9 cellular contexts compared by ENCODE assay signal in the genomic region with DNA sequence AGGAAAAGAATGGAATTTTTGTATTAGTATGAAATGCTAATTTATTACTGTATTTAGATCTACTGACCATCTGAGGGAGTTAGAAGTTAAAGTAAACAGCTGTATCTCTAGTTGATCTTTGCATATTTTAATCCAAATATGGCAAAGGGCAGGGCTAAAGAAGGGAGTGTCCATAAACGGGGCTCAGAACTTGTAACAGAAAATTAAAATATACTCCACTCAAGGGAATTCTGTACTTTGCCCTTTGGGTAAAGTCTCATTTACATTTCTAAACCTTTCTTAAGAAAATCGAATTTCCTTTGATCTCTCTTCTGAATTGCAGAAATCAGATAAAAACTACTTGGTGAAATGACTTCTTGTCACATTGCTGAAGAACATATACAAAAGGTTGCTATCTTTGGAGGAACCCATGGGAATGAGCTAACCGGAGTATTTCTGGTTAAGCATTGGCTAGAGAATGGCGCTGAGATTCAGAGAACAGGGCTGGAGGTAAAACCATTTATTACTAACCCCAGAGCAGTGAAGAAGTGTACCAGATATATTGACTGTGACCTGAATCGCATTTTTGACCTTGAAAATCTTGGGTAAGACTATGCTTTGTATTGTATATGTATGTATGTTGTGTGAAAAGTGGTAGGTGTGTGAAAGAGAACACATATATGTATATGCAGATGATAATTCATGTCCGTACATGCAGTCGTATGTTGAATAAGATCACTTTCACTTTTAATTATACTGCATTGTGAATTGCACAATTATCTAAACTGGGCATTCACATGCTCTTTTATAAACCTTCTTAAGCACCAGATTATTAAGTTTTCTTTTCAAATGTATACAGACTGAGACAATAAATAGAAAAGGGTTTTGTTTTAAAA. TPM values are rescaled to one million over a fixed set of nuclear protein-coding genes. Genes with fewer than 3 reads are reported as not detected.
A peak's percentile ranks its signal among the peaks of the same experiment; 100 is the strongest.
DNase-seq lines count a peak whose midpoint lies in the region; ATAC-seq and TF ChIP-seq lines count a peak whose summit lies in the region.
"Had no signal": no experiment of that assay in that cellular context is flagged by ENCODE, and none has a peak within 500 bp of the region (broad histone marks: within the 10 kb centered on the region; RNA-seq: fewer than 3 reads in every experiment).

ASPA (plus strand) TSS at position 186 of the 875 bp plus-strand sequence; CDS start at position 349, 163 bp downstream.

- H3K36me3 ChIP-seq in Caco-2 (ENCODE audit: control insufficient read depth, insufficient read depth, low read length) (no peaks in the 10 kb centered on the region), heart left ventricle (no peaks in the 10 kb centered on the region)

- DNase-seq in Caco-2 = no peak
- no peak for DNase-seq in activated CD8-positive, alpha-beta T cell treated with anti-CD3 and anti-CD28 coated beads for 36 hours
- DNase-seq in heart left ventricle = no peak
- DNase-seq in renal cortical epithelial cell (ENCODE audit: low read depth) = peak; percentile 29
- DNase-seq in activated CD4-positive, alpha-beta T cell treated with anti-CD3 and anti-CD28 coated beads, Interleukin-2, amount 50 U/mL, for 1 hour = no peak
- no peak for DNase-seq in H9

- H3K27ac ChIP-seq in heart left ventricle (peak within 1 kb of the TSS in 4 of 12 donors; percentile 3 to 38 (median 19)), H9 (ENCODE audit: insufficient read length, low read depth, low read length) (no peak within 1 kb of the TSS)

- no peak within 1 kb of the TSS for H4K8ac ChIP-seq in H9 (replicated peaks; ENCODE audit: insufficient read length, low read depth, low read length)

- H3K14ac ChIP-seq in H9 (ENCODE audit: insufficient read depth, low read length) = no peak within 1 kb of the TSS

- no peak within 1 kb of the TSS for H4K91ac ChIP-seq in H9 (ENCODE audit: insufficient read length, low read depth, low read length)

- no peak within 1 kb of the TSS for H3T11ph ChIP-seq in H9 (ENCODE audit: low read length)

- no peaks in the 10 kb centered on the region for H3K9me3 Mint-ChIP-seq in Caco-2 (ENCODE audit: unreplicated experiment)
- no peaks in the 10 kb centered on the region for H3K9me3 Mint-ChIP-seq in activated CD8-positive, alpha-beta T cell treated with anti-CD3 and anti-CD28 coated beads for 36 hours
- no peaks in the 10 kb centered on the region for H3K9me3 Mint-ChIP-seq in H9

- no peak within 1 kb of the TSS for H3K4ac ChIP-seq in H9 (ENCODE audit: low read depth, low read length)

- H3K9me3 ChIP-seq in Caco-2 = no peaks in the 10 kb centered on the region
- no peaks in the 10 kb centered on the region for H3K9me3 ChIP-seq in heart left ventricle
- H3K9me3 ChIP-seq in H9 (ENCODE audit: control insufficient read depth, low read depth, low read length) = no peaks in the 10 kb centered on the region

- no peak within 1 kb of the TSS for H3K9ac ChIP-seq in H9 (ENCODE audit: extremely low read depth, insufficient read length, low read length)

- CTCF ChIA-PET in Caco-2 (lab: Charles Lee) = no interaction called here
- CTCF ChIA-PET in activated CD8-positive, alpha-beta T cell treated with anti-CD3 and anti-CD28 coated beads for 36 hours (lab: Charles Lee) = no interaction called here

- H2BK5ac ChIP-seq in H9 (ENCODE audit: insufficient read length, low read length) = no peak within 1 kb of the TSS

- H3K27ac Mint-ChIP-seq in Caco-2 (ENCODE audit: unreplicated experiment) = peak within 1 kb of the TSS; percentile 54
- no peak within 1 kb of the TSS for H3K27ac Mint-ChIP-seq in activated CD8-positive, alpha-beta T cell treated with anti-CD3 and anti-CD28 coated beads for 36 hours
- H3K27ac Mint-ChIP-seq in H9 = peak within 1 kb of the TSS in 1 of 3 experiments; percentile 53; a peak in 1 of 7 replicates

- H3K79me2 ChIP-seq in H9 (ENCODE audit: insufficient read depth, low read length) = no peaks in the 10 kb centered on the region

- H3K27me3 Mint-ChIP-seq in Caco-2 (ENCODE audit: insufficient read depth, unreplicated experiment) = no peaks in the 10 kb centered on the region
- H3K27me3 Mint-ChIP-seq in activated CD8-positive, alpha-beta T cell treated with anti-CD3 and anti-CD28 coated beads for 36 hours = peaks cover 10% of the 10 kb centered on the region
- no peaks in the 10 kb centered on the region for H3K27me3 Mint-ChIP-seq in H9 (ENCODE audit: low read depth)

- H3K4me3 ChIP-seq in Caco-2 (ENCODE audit: low read depth, low read length) (no peak within 1 kb of the TSS), heart left ventricle (peak within 1 kb of the TSS in 10 of 12 donors; percentile 17 to 61 (median 43))

- ATAC-seq in activated CD8-positive, alpha-beta T cell treated with anti-CD3 and anti-CD28 coated beads for 36 hours = no peak
- ATAC-seq in heart left ventricle (peak in 1 of 4 donors; percentile 65), HG03571 (IDR thresholded peaks at IDR 0.05; ENCODE audit: unreplicated experiment) (no peak), HG03457 (IDR thresholded peaks at IDR 0.05; ENCODE audit: unreplicated experiment) (no peak)

- H3K18ac ChIP-seq in H9 (ENCODE audit: insufficient read length, low read depth, low read length) = no peak within 1 kb of the TSS

- no peaks in the 10 kb centered on the region for H3K27me3 ChIP-seq in Caco-2 (replicated peaks; ENCODE audit: control insufficient read depth, insufficient read depth, low read length)
- no peaks in the 10 kb centered on the region for H3K27me3 ChIP-seq in heart left ventricle
- H3K27me3 ChIP-seq in H9 (ENCODE audit: insufficient read depth, low read length) = no peaks in the 10 kb centered on the region

- H2BK20ac ChIP-seq in H9 (ENCODE audit: low read depth, low read length, poor library complexity, severe bottlenecking) = no peak within 1 kb of the TSS

- H3K56ac ChIP-seq in H9 (ENCODE audit: insufficient read length, low read depth, low read length) = no peak within 1 kb of the TSS

- TF ChIP-seq POLR2A in heart left ventricle (IDR thresholded peaks at IDR 0.05) = no peak

- POLR2A ChIA-PET in Caco-2 (lab: Charles Lee) = no interaction called here
- POLR2A ChIA-PET in activated CD8-positive, alpha-beta T cell treated with anti-CD3 and anti-CD28 coated beads for 36 hours (lab: Charles Lee) = no interaction called here

- no peaks in the 10 kb centered on the region for H4K20me1 ChIP-seq in H9 (ENCODE audit: control insufficient read depth, insufficient read depth, insufficient read length)

- WGBS in heart left ventricle, 4 donors = 51 to 70% (median 61%) methylated on average over 7 of the region's 7 CpGs
- WGBS in H9 (ENCODE audit: extremely low coverage, insufficient read length, low lambda C conversion rate) = no CpG with 5 or more reads among the region's 7 CpGs

- H4K5ac ChIP-seq in H9 (ENCODE audit: insufficient read length, low read depth, low read length) = no peak within 1 kb of the TSS

- H2BK12ac ChIP-seq in H9 (ENCODE audit: insufficient read length, low read depth, low read length) = no peak within 1 kb of the TSS

- H3K4me1 ChIP-seq in Caco-2 (peaks cover 41% of the 10 kb centered on the region), heart left ventricle (peaks cover 0 to 13% (median 0%) of the 10 kb centered on the region in 12 donors), H9 (ENCODE audit: insufficient read depth, low read length) (no peaks in the 10 kb centered on the region; the same call in 1 of the 2 replicates)

- H3K4me1 Mint-ChIP-seq in Caco-2 (ENCODE audit: low read depth, unreplicated experiment) = peaks cover 36% of the 10 kb centered on the region
- H3K4me1 Mint-ChIP-seq in activated CD8-positive, alpha-beta T cell treated with anti-CD3 and anti-CD28 coated beads for 36 hours (ENCODE audit: low read depth) = peaks cover 3% of the 10 kb centered on the region
- H3K4me1 Mint-ChIP-seq in H9 = peaks cover 15 to 21% of the 10 kb centered on the region in 2 experiments

- H2AK5ac ChIP-seq in H9 (ENCODE audit: insufficient read length, low read length) = no peak within 1 kb of the TSS

- TF ChIP-seq CTCF in Caco-2 (IDR thresholded peaks at IDR 0.05; ENCODE audit: insufficient read depth in 1 of 2, low read depth in 1 of 2, low read length in 1 of 2, severe bottlenecking in 1 of 2, unreplicated experiment in 1 of 2) (no peak), heart left ventricle (IDR thresholded peaks at IDR 0.05) (peak in 1 of 12 donors; percentile 6), H9 (conservative IDR thresholded peaks at IDR 0.05) (no peak)
- TF ChIP-seq CTCF in activated CD8-positive, alpha-beta T cell treated with anti-CD3 and anti-CD28 coated beads for 36 hours (IDR thresholded peaks at IDR 0.05) = no peak

- H3K4me2 ChIP-seq in H9 (ENCODE audit: insufficient read depth, insufficient read length, low read length) = no peak within 1 kb of the TSS

- no peak within 1 kb of the TSS for H3K23ac ChIP-seq in H9 (ENCODE audit: insufficient read length, low read depth, low read length)

- H3K23me2 ChIP-seq in H9 (ENCODE audit: insufficient read length, low read depth, low read length, poor library complexity, severe bottlenecking) = no peaks in the 10 kb centered on the region

- intact Hi-C loops in Caco-2 (cut with micrococcal nuclease; ENCODE audit: unreplicated experiment) (loop anchor here (10.0 kb wide), 1 partner anchor 59 kb away; no protein-coding TSS in a partner anchor), heart left ventricle (cut with DNase I) (no loop called here)
- intact Hi-C loops in activated CD8-positive, alpha-beta T cell treated with anti-CD3 and anti-CD28 coated beads for 36 hours (cut with micrococcal nuclease) = no loop called here

- H3K4me3 Mint-ChIP-seq in Caco-2 (ENCODE audit: unreplicated experiment) (peak within 1 kb of the TSS; percentile 4), H9 (no peak within 1 kb of the TSS)
- peak within 1 kb of the TSS; percentile 4 for H3K4me3 Mint-ChIP-seq in activated CD8-positive, alpha-beta T cell treated with anti-CD3 and anti-CD28 coated beads for 36 hours

- no peak within 1 kb of the TSS for H2BK120ac ChIP-seq in H9 (ENCODE audit: low read depth, low read length, poor library complexity, severe bottlenecking)

- no peaks in the 10 kb centered on the region for H3K79me1 ChIP-seq in H9 (ENCODE audit: insufficient read depth, low read depth, low read length, poor library complexity, severe bottlenecking)

- no peak within 1 kb of the TSS for H2BK15ac ChIP-seq in H9 (ENCODE audit: low read depth, low read length)

- no peaks in the 10 kb centered on the region for H3K36me3 Mint-ChIP-seq in Caco-2 (ENCODE audit: insufficient read depth, unreplicated experiment)
- no peaks in the 10 kb centered on the region for H3K36me3 Mint-ChIP-seq in activated CD8-positive, alpha-beta T cell treated with anti-CD3 and anti-CD28 coated beads for 36 hours (ENCODE audit: low read depth)
- no peaks in the 10 kb centered on the region for H3K36me3 Mint-ChIP-seq in H9 (ENCODE audit: insufficient read depth in 1 of 3, low read depth in 3 of 3)

- BruUV-seq in Caco-2 (replicated peaks; lab: Mats Ljungman, UMichigan) = no TSS peak

- no peak within 1 kb of the TSS for H2AFZ ChIP-seq in H9 (ENCODE audit: low read length)

RNA-seq across cellular contexts. Expression of gene ASPA, which starts in this region (rescaled TPM):
- total RNA-seq in Caco-2 (2022) (0.27 and 0.42 TPM in 2 replicates), heart left ventricle (1 to 10 TPM in 6 of 9 donors, under 1 TPM in 3; 0.44 to 2.4 (median 1.3) TPM), renal cortical epithelial cell (0.20 and 0.87 TPM in 2 replicates), H9 (2021) (not detected in 2 replicates)
- not detected for total RNA-seq in activated CD8-positive, alpha-beta T cell treated with anti-CD3 and anti-CD28 coated beads for 36 hours
- under 1 TPM; 0.26 to 0.88 TPM for polyA plus RNA-seq in heart left ventricle
- total RNA-seq: NCI-H460 had no signal

Comparison
In these comparisons a context has a peak if more than half of its experiments do, and no peak if none do; other contexts are left out.
1. Peak in DNase-seq in renal cortical epithelial cell; RNA of the gene not detected or under 1 TPM.
2. H3K4me3 Mint-ChIP-seq: peak in Caco-2 (single experiment) and activated CD8-positive, alpha-beta T cell treated with anti-CD3 and anti-CD28 coated beads for 36 hours (single experiment); none in H9 (0 of 2).